ENCODE assay signal across 1 cellular context in the genomic region with DNA sequence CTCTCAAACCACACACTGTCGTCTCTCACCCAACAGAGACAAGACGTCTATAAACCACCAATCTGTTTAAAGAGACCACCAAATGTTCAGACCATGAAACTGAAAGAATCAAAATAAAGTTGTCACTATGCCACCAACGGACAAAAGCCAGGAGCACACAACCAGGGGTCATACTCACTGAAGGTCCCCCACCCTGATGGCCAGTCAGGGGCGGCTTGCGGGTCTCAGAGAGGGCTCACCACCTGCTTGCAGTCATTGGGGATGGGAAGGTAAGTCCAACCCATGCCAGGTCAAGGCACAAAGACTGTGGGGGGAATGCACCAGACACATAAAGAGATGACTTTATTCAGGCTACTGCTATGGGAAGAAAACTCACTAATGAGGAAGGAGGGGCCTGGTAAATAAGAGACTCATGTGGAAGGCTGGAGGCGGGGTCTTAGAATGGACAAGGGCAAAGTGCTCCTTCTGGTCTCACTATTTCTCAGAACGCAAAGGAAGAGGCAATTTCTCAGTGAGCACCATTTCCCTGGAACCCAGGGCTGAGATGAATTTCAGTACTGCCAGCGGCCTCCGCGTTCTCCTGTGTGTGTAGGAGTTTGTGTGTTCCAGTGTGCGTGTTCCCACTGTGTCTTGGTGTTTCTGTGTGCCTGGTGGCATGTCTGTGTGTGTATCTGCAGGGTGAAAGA.
A peak's percentile ranks its signal among the peaks of the same experiment; 100 is the strongest.
TF ChIP-seq lines count a peak whose summit lies in the region.

No MANE protein-coding gene starts in this region.

TF ChIP-seq in HepG2, 621 proteins besides CTCF, POLR2A, EP300 and RAD21:
- TF ChIP-seq ZBTB38 (CRISPR knock-in tag; IDR thresholded peaks at IDR 0.05), result 0 out of 2 replicates have a peak, but pooled peaks have one; percentile 45
- no peak for TF ChIP-seq MNT (IDR thresholded peaks at IDR 0.05)
- no peak for TF ChIP-seq ZNF501 (CRISPR knock-in tag; IDR thresholded peaks at IDR 0.05)
- 0 out of 2 replicates have a peak, but pooled peaks have one; percentile 18 for TF ChIP-seq ZFY (CRISPR knock-in tag; IDR thresholded peaks at IDR 0.05)
